ENCODE assay signal across 8 cellular contexts in the genomic region with DNA sequence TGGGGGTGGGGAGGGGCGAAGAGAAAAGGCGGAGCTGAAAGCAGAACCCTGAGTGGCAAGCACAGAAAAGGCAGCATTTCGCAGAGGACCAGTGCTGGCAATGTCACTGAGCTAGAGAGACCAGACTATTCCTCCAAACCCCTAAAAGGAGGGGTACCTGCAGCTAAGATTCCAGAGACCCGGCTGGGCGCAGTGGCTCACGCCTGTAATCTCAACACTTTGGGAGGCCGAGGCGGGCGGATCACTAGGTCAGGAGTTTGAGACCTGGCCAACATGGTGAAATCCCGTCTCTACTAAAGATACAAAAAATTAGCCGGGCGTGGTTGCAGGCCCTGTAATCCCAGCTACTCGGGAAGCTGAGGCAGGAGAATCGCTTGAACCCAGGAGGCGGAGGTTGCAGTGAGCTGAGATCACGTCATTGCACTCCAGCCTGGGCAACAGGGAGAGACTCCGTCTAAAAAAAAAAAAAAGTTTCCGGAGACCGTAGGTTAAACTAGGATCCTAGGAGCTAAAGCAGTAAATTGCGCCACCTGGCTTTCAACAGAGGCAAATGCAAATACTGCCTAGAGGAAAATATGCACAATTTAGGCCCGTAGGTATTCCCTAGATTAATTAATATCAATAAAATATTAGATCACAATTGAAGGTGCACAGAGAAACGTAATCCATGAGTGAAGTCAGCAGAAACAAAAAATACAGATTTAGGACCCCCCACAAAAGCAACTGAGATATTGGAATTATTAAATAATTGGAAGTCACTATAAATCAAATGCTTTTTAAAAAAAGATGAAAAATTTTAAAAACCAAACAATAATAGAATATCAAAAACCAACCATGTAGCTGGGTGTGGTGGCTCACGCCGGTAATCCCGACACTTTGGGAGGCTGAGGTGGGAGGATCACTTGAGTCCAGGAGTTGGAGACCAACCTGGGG. TPM values are rescaled to one million over a fixed set of nuclear protein-coding genes. Genes with fewer than 3 reads are reported as not detected.
DNase-seq lines count a peak whose midpoint lies in the region; ATAC-seq, FAIRE-seq and TF ChIP-seq lines count a peak whose summit lies in the region.

No MANE protein-coding gene starts in this region.

- CTCF ChIA-PET in AG04450 (lab: Charles Lee): interaction anchor here (0.5 to 7.5 kb wide), 40 partner anchors 9 to 1895 kb away, joined by 3 to 87 read pairs (median 4); a partner anchor contains a TSS

- peaks cover 50% of the 10 kb centered on the region for H3K27me3 Mint-ChIP-seq in stimulated activated memory B cell treated with anti-CD40 and anti-IgM and Interleukin-4, amounts not matched to agents 10 μg/mL and 1 μg/mL and 100 μg/mL, for 72 hours

- POLR2A ChIA-PET in AG04450 (lab: Yijun Ruan, JAX): interaction anchor here (0.7 to 1.7 kb wide), 4 partner anchors 10 to 178 kb away, joined by 3 to 18 read pairs (median 4); a partner anchor contains a TSS

- DNase-seq in AG04450 (ENCODE audit: low read depth, low spot score) (no peak), NCI-H2029 (lab: John Stamatoyannopoulos, UW) (peak; percentile 70), T follicular helper cell (ENCODE audit: low read depth) (peak; percentile 36), bronchial epithelial cell (ENCODE audit: low read depth) (peak; percentile 75), kidney (no peak)

- peaks cover 21% of the 10 kb centered on the region for H3K4me1 Mint-ChIP-seq in stimulated activated memory B cell treated with anti-CD40 and anti-IgM and Interleukin-4, amounts not matched to agents 10 μg/mL and 1 μg/mL and 100 μg/mL, for 72 hours

- H3K36me3 Mint-ChIP-seq in stimulated activated memory B cell treated with anti-CD40 and anti-IgM and Interleukin-4, amounts not matched to agents 10 μg/mL and 1 μg/mL and 100 μg/mL, for 72 hours: no peaks in the 10 kb centered on the region

- peak overlapping the region; percentile 65 for H3K4me3 Mint-ChIP-seq in stimulated activated memory B cell treated with anti-CD40 and anti-IgM and Interleukin-4, amounts not matched to agents 10 μg/mL and 1 μg/mL and 100 μg/mL, for 72 hours

- H3K9me3 Mint-ChIP-seq in stimulated activated memory B cell treated with anti-CD40 and anti-IgM and Interleukin-4, amounts not matched to agents 10 μg/mL and 1 μg/mL and 100 μg/mL, for 72 hours: no peaks in the 10 kb centered on the region

- TF ChIP-seq CTCF in AG04450 (IDR thresholded peaks at IDR 0.05; ENCODE audit: low read depth, low read length): peak; percentile 89
- TF ChIP-seq CTCF in GM12874 (IDR thresholded peaks at IDR 0.05; ENCODE audit: insufficient read depth, low read depth, low read length): peak; percentile 68
- TF ChIP-seq CTCF in bronchial epithelial cell (IDR thresholded peaks at IDR 0.05; ENCODE audit: insufficient read depth, low read length, severe bottlenecking): peak; percentile 66
- TF ChIP-seq CTCF in kidney (IDR thresholded peaks at IDR 0.05; ENCODE audit: borderline replicate concordance, extremely low read depth, insufficient read depth): peak; percentile 93

- no peak overlapping the region for H3K27ac ChIP-seq in AG04450 (ENCODE audit: low read depth, low read length)
- H3K27ac ChIP-seq in kidney (ENCODE audit: low read depth in 2 of 2, low read length in 2 of 2): no peak overlapping the region

- H3K27ac Mint-ChIP-seq in stimulated activated memory B cell treated with anti-CD40 and anti-IgM and Interleukin-4, amounts not matched to agents 10 μg/mL and 1 μg/mL and 100 μg/mL, for 72 hours: no peak overlapping the region

- H3K27me3 ChIP-seq in AG04450 (ENCODE audit: control insufficient read depth, insufficient read depth, low read length): peaks cover 33% of the 10 kb centered on the region
- peaks cover 24% of the 10 kb centered on the region for H3K27me3 ChIP-seq in bronchial epithelial cell (ENCODE audit: control insufficient read depth, insufficient read depth, low read length)

- FAIRE-seq in bronchial epithelial cell (lab: Jason Lieb, UNC): no peak
- peak; percentile 85 for FAIRE-seq in kidney (lab: Jason Lieb, UNC)

- H3K4me3 ChIP-seq in AG04450 (ENCODE audit: low read depth, low read length): no peak overlapping the region
- no peak overlapping the region for H3K4me3 ChIP-seq in bronchial epithelial cell (ENCODE audit: low read depth, low read length)
- peak overlapping the region; percentile 3 to 29 for H3K4me3 ChIP-seq in kidney (ENCODE audit: low read length in 2 of 2)

- peaks cover 5% of the 10 kb centered on the region; the same call in 1 of the 2 replicates for H3K9me3 ChIP-seq in AG04450 (ENCODE audit: control insufficient read depth, insufficient read depth, low read length)
- H3K9me3 ChIP-seq in kidney (ENCODE audit: control insufficient read depth in 1 of 2, low read length in 2 of 2): no peaks in the 10 kb centered on the region

- H3K4me1 ChIP-seq in kidney (ENCODE audit: control insufficient read depth in 1 of 2, insufficient read depth in 1 of 2, low read depth in 1 of 2, low read length in 2 of 2): peaks cover 0 to 3% of the 10 kb centered on the region in 2 donors

- intact Hi-C loops in kidney (cut with DNase I): loop anchor here (10.0 kb wide), 1 partner anchor 209 kb away; no protein-coding TSS in a partner anchor

- H3K9ac ChIP-seq in kidney (ENCODE audit: low read length in 2 of 2): peak overlapping the region in 1 of 2 donors; percentile 34

- peak; percentile 52 for ATAC-seq in stimulated activated memory B cell treated with anti-CD40 and anti-IgM and Interleukin-4, amounts not matched to agents 10 μg/mL and 1 μg/mL and 100 μg/mL, for 72 hours
- ATAC-seq in GM18873 (IDR thresholded peaks at IDR 0.05; ENCODE audit: low FRiP score, unreplicated experiment): no peak

- H3K36me3 ChIP-seq in bronchial epithelial cell (ENCODE audit: control insufficient read depth, insufficient read depth, low read length) (no peaks in the 10 kb centered on the region), kidney (ENCODE audit: control insufficient read depth in 1 of 2, insufficient read depth in 2 of 2, low read length in 2 of 2) (no peaks in the 10 kb centered on the region)

RNA-seq across cellular contexts. Expression of a gene that starts 4.9 kb away (rescaled TPM):
- polyA plus RNA-seq in AG04450 (2011; rRNA removed) (0.40 TPM in 1 of 2 replicates, not detected in the other), kidney (ENCODE audit: insufficient read depth, low read depth, low replicate concordance) (1.3 TPM)
- polyA minus RNA-seq in AG04450 (2011; rRNA and poly(A)+ RNA removed): not detected in 2 replicates
- total RNA-seq in bronchial epithelial cell (0.51 and 1.8 TPM in 2 replicates), kidney (1.4 TPM)

RNA-seq across cellular contexts. Expression of a gene that starts 19.5 kb away (rescaled TPM):
- 183 and 191 TPM in 2 replicates for polyA plus RNA-seq in AG04450 (2011; rRNA removed)
- 157 and 184 TPM in 2 replicates for polyA minus RNA-seq in AG04450 (2011; rRNA and poly(A)+ RNA removed)
- 43.3 and 55.3 TPM in 2 replicates for total RNA-seq in bronchial epithelial cell
- 66.2 TPM for total RNA-seq in kidney
- 120 TPM for polyA plus RNA-seq in kidney (ENCODE audit: insufficient read depth, low read depth, low replicate concordance)

RNA-seq across cellular contexts. Expression of a gene that starts 21.1 kb away (rescaled TPM):
- polyA plus RNA-seq in AG04450 (2011; rRNA removed): 0.05 TPM in 1 of 2 replicates, not detected in the other
- polyA minus RNA-seq in AG04450 (2011; rRNA and poly(A)+ RNA removed): not detected in 2 replicates
- not detected in 2 replicates for total RNA-seq in bronchial epithelial cell
- total RNA-seq in kidney: 0.31 TPM
- polyA plus RNA-seq in kidney (ENCODE audit: insufficient read depth, low read depth, low replicate concordance): 2.1 TPM

RNA-seq across cellular contexts. Expression of a gene that starts 28.1 kb away (rescaled TPM):
- not detected in 2 replicates for polyA plus RNA-seq in AG04450 (2011; rRNA removed)
- polyA minus RNA-seq in AG04450 (2011; rRNA and poly(A)+ RNA removed): not detected in 2 replicates
- not detected in 2 replicates for total RNA-seq in bronchial epithelial cell
- total RNA-seq in kidney: not detected
- polyA plus RNA-seq in kidney (ENCODE audit: insufficient read depth, low read depth, low replicate concordance): not detected

RNA-seq across cellular contexts. Expression of a gene that starts 40.5 kb away (rescaled TPM):
- polyA plus RNA-seq in AG04450 (2011; rRNA removed) (0.04 and 0.07 TPM in 2 replicates), kidney (ENCODE audit: insufficient read depth, low read depth, low replicate concordance) (not detected)
- not detected in 2 replicates for polyA minus RNA-seq in AG04450 (2011; rRNA and poly(A)+ RNA removed)
- total RNA-seq in bronchial epithelial cell (not detected in 2 replicates), kidney (0.31 TPM)

Comparison
In these comparisons a context has a peak if more than half of its experiments do, and no peak if none do; other contexts are left out.
1. DNase-seq: peak in NCI-H2029 (single experiment), T follicular helper cell (single experiment) and bronchial epithelial cell (single experiment); none in AG04450 (single experiment) and kidney (single experiment).
2. H3K4me3 ChIP-seq: peak in kidney (2 of 2); none in AG04450 (single experiment) and bronchial epithelial cell (single experiment).
3. Peak in every context shown above with its lines, with median percentiles within 50 percentile points of each other: CTCF ChIP-seq.